In genomic region chr15:65056868-65057548, GRCh38 we compare ENCODE assay signal across 1 cellular context.
A peak's percentile ranks its signal among the peaks of the same experiment; 100 is the strongest.
TF ChIP-seq lines count a peak whose summit lies in the region.

No MANE protein-coding gene starts in this region.

TF ChIP-seq in liver, 16 proteins besides CTCF, POLR2A, EP300 and RAD21 (continued from another document):
- no peak for TF ChIP-seq REST (IDR thresholded peaks at IDR 0.05)
- TF ChIP-seq YY1 (IDR thresholded peaks at IDR 0.05): no peak
- no peak for TF ChIP-seq FOXA1 (IDR thresholded peaks at IDR 0.05)
- peak; percentile 72 for TF ChIP-seq SP1 (IDR thresholded peaks at IDR 0.05)
- TF ChIP-seq NR2F2 (IDR thresholded peaks at IDR 0.05): no peak
- no peak for TF ChIP-seq EGR1 (IDR thresholded peaks at IDR 0.05; ENCODE audit: low read depth in 2 of 2)
- TF ChIP-seq MAX (IDR thresholded peaks at IDR 0.05): no peak
- TF ChIP-seq ZBTB33 (IDR thresholded peaks at IDR 0.05): no peak
- TF ChIP-seq HNF4A (conservative IDR thresholded peaks at IDR 0.05): peak; percentile 83 to 92
- peak; percentile 63 for TF ChIP-seq ATF3 (IDR thresholded peaks at IDR 0.05)
- TF ChIP-seq GABPA (IDR thresholded peaks at IDR 0.05 in 1 of 2, conservative IDR thresholded peaks at IDR 0.05 in 1 of 2): no peak
- no peak for TF ChIP-seq TAF1 (conservative IDR thresholded peaks at IDR 0.05)
- peak in 1 of 2 donors; percentile 78 for TF ChIP-seq JUND (IDR thresholded peaks at IDR 0.05)
- TF ChIP-seq HNF4G (IDR thresholded peaks at IDR 0.05): peak; percentile 57
- no peak for TF ChIP-seq FOXA2 (IDR thresholded peaks at IDR 0.05)
